In genomic region chr2:18749912-18750526, GRCh38 we compare ENCODE assay signal across 8 cellular contexts.
A peak's percentile ranks its signal among the peaks of the same experiment; 100 is the strongest.
DNase-seq lines count a peak whose midpoint lies in the region; ATAC-seq, FAIRE-seq and TF ChIP-seq lines count a peak whose summit lies in the region.

No MANE protein-coding gene starts in this region.

- 0 to 2% methylated on average over 2 of the region's 2 CpGs for WGBS in pancreas, 2 donors

- ATAC-seq in GM18502 (IDR thresholded peaks at IDR 0.05; ENCODE audit: poor library complexity, unreplicated experiment): peak; percentile 52
- ATAC-seq in pancreas: peak in 3 of 4 donors; percentile 58 to 72 (median 70)
- no peak for ATAC-seq in HG02938 (IDR thresholded peaks at IDR 0.05; ENCODE audit: unreplicated experiment)
- no peak for ATAC-seq in GM21825 (IDR thresholded peaks at IDR 0.05; ENCODE audit: unreplicated experiment)

- H3K36me3 ChIP-seq in pancreas: no peaks in the 10 kb centered on the region

- H3K4me3 Mint-ChIP-seq in activated CD4-positive, alpha-beta T cell treated with anti-CD3 and anti-CD28 coated beads, Interleukin-2, amount 10 ng/mL, durations not matched to agents 24 days and 14 days: no peak overlapping the region

- no peak overlapping the region for H3K27ac ChIP-seq in pancreas

- no peaks in the 10 kb centered on the region for H3K36me3 Mint-ChIP-seq in activated CD4-positive, alpha-beta T cell treated with anti-CD3 and anti-CD28 coated beads, Interleukin-2, amount 10 ng/mL, durations not matched to agents 24 days and 14 days (ENCODE audit: low read depth)

- intact Hi-C loops in activated CD4-positive, alpha-beta T cell treated with anti-CD3 and anti-CD28 coated beads, Interleukin-2, amount 10 ng/mL, durations not matched to agents 24 days and 14 days (cut with micrococcal nuclease): loop anchor here (5.0 kb wide), 2 partner anchors 612 to 1112 kb away; no protein-coding TSS in a partner anchor
- intact Hi-C loops in pancreas (cut with DNase I): loop anchor here in 2 of 3 donors (10.0 kb wide), 2 partner anchors 605 to 615 kb away; partner anchors contain the start of gene OSR1 (in 1 of the 2)

- H3K27me3 ChIP-seq in pancreas: no peaks in the 10 kb centered on the region

- no peaks in the 10 kb centered on the region for H3K9me3 Mint-ChIP-seq in activated CD4-positive, alpha-beta T cell treated with anti-CD3 and anti-CD28 coated beads, Interleukin-2, amount 10 ng/mL, durations not matched to agents 24 days and 14 days

- H3K4me1 Mint-ChIP-seq in activated CD4-positive, alpha-beta T cell treated with anti-CD3 and anti-CD28 coated beads, Interleukin-2, amount 10 ng/mL, durations not matched to agents 24 days and 14 days: no peaks in the 10 kb centered on the region

- DNase-seq in AG09309 (ENCODE audit: low read depth) (no peak), NCI-H2196 (lab: John Stamatoyannopoulos, UW; ENCODE audit: unreplicated experiment) (peak; percentile 64), fibroblast of the conjunctiva (ENCODE audit: low read depth) (peak; percentile 47), pancreas (peak in 3 of 6 donors; percentile 7 to 61 (median 35))
- peak; percentile 78 for DNase-seq in activated CD4-positive, alpha-beta T cell treated with anti-CD3 and anti-CD28 coated beads, Interleukin-2, amount 10 ng/mL, durations not matched to agents 24 days and 14 days

- FAIRE-seq in pancreas (lab: Jason Lieb, UNC): peak; percentile 98

- H3K4me1 ChIP-seq in pancreas: no peaks in the 10 kb centered on the region

- H3K27me3 Mint-ChIP-seq in activated CD4-positive, alpha-beta T cell treated with anti-CD3 and anti-CD28 coated beads, Interleukin-2, amount 10 ng/mL, durations not matched to agents 24 days and 14 days: no peaks in the 10 kb centered on the region

- H3K4me3 ChIP-seq in AG09309 (ENCODE audit: control insufficient read depth, low read depth, low read length): no peak overlapping the region
- H3K4me3 ChIP-seq in pancreas: no peak overlapping the region

- TF ChIP-seq CTCF in AG09309 (IDR thresholded peaks at IDR 0.05; ENCODE audit: control insufficient read depth, insufficient read depth, low read depth, low read length, missing control alignments) (peak; percentile 74), pancreas (IDR thresholded peaks at IDR 0.05) (peak in 3 of 4 donors; percentile 43 to 60 (median 48))

- no peaks in the 10 kb centered on the region for H3K9me3 ChIP-seq in pancreas

- H3K27ac Mint-ChIP-seq in activated CD4-positive, alpha-beta T cell treated with anti-CD3 and anti-CD28 coated beads, Interleukin-2, amount 10 ng/mL, durations not matched to agents 24 days and 14 days: no peak overlapping the region

Comparison
In these comparisons a context has a peak if more than half of its experiments do, and no peak if none do; other contexts are left out.
1. ATAC-seq: peak in GM18502 (single experiment) and pancreas (3 of 4); none in HG02938 (single experiment) and GM21825 (single experiment).